Comparison of ENCODE assay signal across 8 cellular contexts in genomic region chr2:157492189-157492773, GRCh38. TPM values are rescaled to one million over a fixed set of nuclear protein-coding genes. Genes with fewer than 3 reads are reported as not detected.
DNase-seq lines count a peak whose midpoint lies in the region; ATAC-seq and TF ChIP-seq lines count a peak whose summit lies in the region.

No MANE protein-coding gene starts in this region.

- POLR2A ChIA-PET in naive thymus-derived CD4-positive, alpha-beta T cell (lab: Charles Lee): interaction anchor here (0.6 to 3.2 kb wide), 11 partner anchors 13 to 164 kb away, joined by 3 to 12 read pairs (median 4); partner anchors contain the start of gene CYTIP

- no peaks in the 10 kb centered on the region for H3K27me3 Mint-ChIP-seq in naive thymus-derived CD4-positive, alpha-beta T cell

- H3K4me3 ChIP-seq in epithelial cell of esophagus (ENCODE audit: low read length): no peak overlapping the region
- H3K4me3 ChIP-seq in naive thymus-derived CD4-positive, alpha-beta T cell (ENCODE audit: low read length): no peak overlapping the region

- intact Hi-C loops in naive thymus-derived CD4-positive, alpha-beta T cell (cut with micrococcal nuclease): loop anchor here (1.0 to 10.0 kb wide), 14 partner anchors 23 to 963 kb away; partner anchors contain the start of genes CYTIP (in 2 of the 2), ACVR1C (in 1 of the 2), CCDC148 (in 1 of the 2) and PKP4 (in 1 of the 2)

- H3K9me3 ChIP-seq in naive thymus-derived CD4-positive, alpha-beta T cell (ENCODE audit: control insufficient read depth in 2 of 3, low read length in 3 of 3): no peaks in the 10 kb centered on the region

- H3K36me3 Mint-ChIP-seq in naive thymus-derived CD4-positive, alpha-beta T cell: peaks cover 0 to 3% (median 0%) of the 10 kb centered on the region in 5 donors

- TF ChIP-seq CTCF in epithelial cell of esophagus (IDR thresholded peaks at IDR 0.05; ENCODE audit: insufficient read depth, low read depth, low read length, missing control alignments): peak; percentile 80

- CTCF ChIA-PET in naive thymus-derived CD4-positive, alpha-beta T cell (lab: Charles Lee): interaction anchor here (0.6 to 6.6 kb wide), 26 partner anchors 9 to 1705 kb away, joined by 3 to 53 read pairs (median 4); partner anchors contain the start of genes CYTIP and ERMN

- peak overlapping the region in 6 of 10 donors; percentile 1 to 39 (median 14) for H3K4me3 Mint-ChIP-seq in naive thymus-derived CD4-positive, alpha-beta T cell

- peaks cover 0 to 21% of the 10 kb centered on the region in 2 donors for H3K4me1 ChIP-seq in naive thymus-derived CD4-positive, alpha-beta T cell (ENCODE audit: control insufficient read depth in 2 of 2, insufficient read depth in 2 of 2, low read length in 2 of 2)

- H3K9me3 Mint-ChIP-seq in naive thymus-derived CD4-positive, alpha-beta T cell: no peaks in the 10 kb centered on the region

- H3K4me1 Mint-ChIP-seq in naive thymus-derived CD4-positive, alpha-beta T cell: peaks cover 10 to 67% (median 59%) of the 10 kb centered on the region in 7 donors

- peak; percentile 97 for ATAC-seq in GM19467 (IDR thresholded peaks at IDR 0.05; ENCODE audit: unreplicated experiment)
- ATAC-seq in HG03520 (IDR thresholded peaks at IDR 0.05; ENCODE audit: unreplicated experiment): peak; percentile 98
- ATAC-seq in naive thymus-derived CD4-positive, alpha-beta T cell: peak; percentile 91

- H3K36me3 ChIP-seq in naive thymus-derived CD4-positive, alpha-beta T cell (ENCODE audit: control insufficient read depth in 2 of 3, insufficient read depth in 3 of 3, low read length in 3 of 3): no peaks in the 10 kb centered on the region

- no peak overlapping the region for H3K27ac ChIP-seq in naive thymus-derived CD4-positive, alpha-beta T cell (ENCODE audit: low read depth, low read length)

- H3K27me3 ChIP-seq in naive thymus-derived CD4-positive, alpha-beta T cell (ENCODE audit: control insufficient read depth in 2 of 2, insufficient read depth in 2 of 2, low read length in 2 of 2): no peaks in the 10 kb centered on the region

- H3K27ac Mint-ChIP-seq in naive thymus-derived CD4-positive, alpha-beta T cell: peak overlapping the region in 3 of 9 donors; percentile 9 to 19 (median 13)

- DNase-seq in DMS 273 treated with DMSO at 0.1 percent for 48 hours (lab: John Stamatoyannopoulos, UW) (peak; percentile 10), NOMO-1 (lab: John Stamatoyannopoulos, UW; ENCODE audit: unreplicated experiment in 2 of 2) (peak; percentile 50 to 60), epithelial cell of esophagus (ENCODE audit: low read depth) (peak; percentile 72)
- peak; percentile 77 for DNase-seq in activated CD8-positive, alpha-beta memory T cell treated with anti-CD3 and anti-CD28 coated beads, Interleukin-2, amount 50 U/mL, for 4 hours
- DNase-seq in naive thymus-derived CD4-positive, alpha-beta T cell: peak; percentile 41 to 79 (median 68)
- peak; percentile 66 for DNase-seq in stimulated activated naive CD4-positive, alpha-beta T cell treated with Interleukin-2 at 50 U/mL for 16 hours (lab: John Stamatoyannopoulos, UW)

RNA-seq across cellular contexts. Expression of gene CYTIP, which starts 48.4 kb away (rescaled TPM):
- total RNA-seq in naive thymus-derived CD4-positive, alpha-beta T cell: 100 to 1,000 TPM; 290 to 406 (median 363) TPM
- polyA plus RNA-seq in naive thymus-derived CD4-positive, alpha-beta T cell: 100 to 1,000 TPM; 170 to 270 TPM

Comparison
In these comparisons a context has a peak if more than half of its experiments do, and no peak if none do; other contexts are left out.
1. DNase-seq: peak in every context shown above with its lines; median percentile 77 in activated CD8-positive, alpha-beta memory T cell treated with anti-CD3 and anti-CD28 coated beads, Interleukin-2, amount 50 U/mL, for 4 hours; 72 in epithelial cell of esophagus; 68 in naive thymus-derived CD4-positive, alpha-beta T cell; 66 in stimulated activated naive CD4-positive, alpha-beta T cell treated with Interleukin-2 at 50 U/mL for 16 hours; 55 in NOMO-1; 10 in DMS 273 treated with DMSO at 0.1 percent for 48 hours.